ENCODE assay signal across 1 cellular context in the genomic region with DNA sequence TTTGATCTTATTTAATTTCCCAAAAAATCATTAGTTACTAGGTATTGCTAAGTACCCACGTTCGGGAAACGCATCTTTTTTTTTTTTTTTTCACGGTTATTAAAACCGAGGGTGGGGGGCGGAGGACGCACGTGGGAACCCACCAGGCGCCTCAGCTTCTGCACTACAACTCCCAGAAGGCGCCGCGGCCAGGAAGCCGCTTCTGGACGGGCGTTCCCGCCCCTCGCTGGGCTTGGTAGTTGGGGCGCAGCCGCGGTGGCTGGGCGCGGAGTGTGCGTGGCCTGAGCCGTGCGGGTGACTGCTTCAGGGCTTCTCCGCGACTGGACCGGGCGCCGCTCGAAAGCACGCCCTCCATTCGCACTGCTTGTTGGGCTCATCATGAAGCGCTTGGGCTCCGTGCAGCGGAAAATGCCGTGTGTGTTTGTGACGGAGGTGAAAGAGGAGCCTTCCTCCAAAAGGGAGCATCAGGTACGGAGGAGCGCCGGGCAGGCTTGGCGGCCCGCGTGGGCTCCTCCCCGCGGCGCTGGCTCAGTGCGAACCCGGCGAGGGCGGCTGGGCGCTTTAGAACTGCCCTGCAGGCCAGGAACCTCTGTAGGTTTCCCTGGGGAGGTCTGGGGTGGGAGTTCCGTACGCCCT.
TF ChIP-seq lines count a peak whose summit lies in the region.

No MANE protein-coding gene starts in this region.

TF ChIP-seq in K562, 482 proteins besides CTCF, POLR2A, EP300 and RAD21 (continued from another document and continues in another):
- TF ChIP-seq ARHGAP35 (IDR thresholded peaks at IDR 0.05; ENCODE audit: partially characterized antibody) (no peak), NONO (IDR thresholded peaks at IDR 0.05; ENCODE audit: low read depth in 2 of 2, low read length in 1 of 2) (peak; percentile 14 to 49; a peak in 1 of 4 replicates), ZNF316 (IDR thresholded peaks at IDR 0.05) (no peak), ERF (CRISPR knock-in tag; IDR thresholded peaks at IDR 0.05) (no peak), ZNF75A (CRISPR knock-in tag; IDR thresholded peaks at IDR 0.05) (no peak), SFPQ (IDR thresholded peaks at IDR 0.05; ENCODE audit: low read depth, low read length) (no peak), NFXL1 (CRISPR knock-in tag; IDR thresholded peaks at IDR 0.05) (no peak), KLF10 (CRISPR knock-in tag; IDR thresholded peaks at IDR 0.05) (no peak), DDX20 (tag; IDR thresholded peaks at IDR 0.05; ENCODE audit: low read depth) (no peak), SRSF1 (IDR thresholded peaks at IDR 0.05; ENCODE audit: low read depth, low read length) (no peak), ELF1 (tag; IDR thresholded peaks at IDR 0.05) (peak; percentile 74), TCF7 (IDR thresholded peaks at IDR 0.05; ENCODE audit: borderline replicate concordance) (no peak), TOE1 (IDR thresholded peaks at IDR 0.05; ENCODE audit: borderline replicate concordance) (peak; percentile 33; the same call in 1 of the 2 replicates), TOE1 (CRISPR knock-in tag; IDR thresholded peaks at IDR 0.05; ENCODE audit: borderline replicate concordance, low read depth) (no peak), CTBP1 (IDR thresholded peaks at IDR 0.05; ENCODE audit: borderline replicate concordance) (peak; percentile 72; the same call in 1 of the 2 replicates), MNT (conservative IDR thresholded peaks at IDR 0.05) (peak; percentile 90 to 94), SRF (CRISPR knock-in tag; IDR thresholded peaks at IDR 0.05) (peak in 1 of 2 experiments; percentile 23; a peak in 1 of 4 replicates), CLOCK (CRISPR knock-in tag; IDR thresholded peaks at IDR 0.05; ENCODE audit: borderline replicate concordance) (no peak), LCOR (CRISPR knock-in tag; IDR thresholded peaks at IDR 0.05) (0 out of 2 replicates have a peak, but pooled peaks have one; percentile 62), CCAR2 (IDR thresholded peaks at IDR 0.05; ENCODE audit: low read depth, low read length) (no peak), L3MBTL2 (IDR thresholded peaks at IDR 0.05) (peak; percentile 76), SNRNP70 (optimal IDR thresholded peaks at IDR 0.05; ENCODE audit: low read depth, low read length) (no peak), EP400 (IDR thresholded peaks at IDR 0.05) (peak; percentile 86), ATF7 (IDR thresholded peaks at IDR 0.05) (0 out of 2 replicates have a peak, but pooled peaks have one; percentile 30), RBFOX2 (IDR thresholded peaks at IDR 0.05; ENCODE audit: low read depth, low read length) (peak; percentile 97), CXXC5 (CRISPR knock-in tag; IDR thresholded peaks at IDR 0.05) (peak; percentile 88), NRF1 (conservative IDR thresholded peaks at IDR 0.05 in 1 of 2, IDR thresholded peaks at IDR 0.05 in 1 of 2) (peak; percentile 88 to 91), CBX3 (IDR thresholded peaks at IDR 0.05; ENCODE audit: borderline replicate concordance in 1 of 2, low read length in 2 of 2) (peak in 1 of 2 experiments; percentile 34; a peak in 1 of 3 replicates), KDM5B (IDR thresholded peaks at IDR 0.05; ENCODE audit: insufficient replicate concordance, low read depth, low read length) (peak; percentile 84), CREM (IDR thresholded peaks at IDR 0.05; ENCODE audit: low read depth) (peak; percentile 48; the same call in 1 of the 2 replicates), NFRKB (IDR thresholded peaks at IDR 0.05; ENCODE audit: low read depth) (no peak), PCBP1 (IDR thresholded peaks at IDR 0.05; ENCODE audit: low read depth, low read length, poor library complexity, severe bottlenecking) (peak; percentile 36), BHLHE40 (IDR thresholded peaks at IDR 0.05; ENCODE audit: low read length) (peak; percentile 74), FOS (IDR thresholded peaks at IDR 0.05; ENCODE audit: extremely low read depth, insufficient read length) (no peak), ZNF354B (CRISPR knock-in tag; IDR thresholded peaks at IDR 0.05) (no peak)
- TF ChIP-seq, protein P1, sequence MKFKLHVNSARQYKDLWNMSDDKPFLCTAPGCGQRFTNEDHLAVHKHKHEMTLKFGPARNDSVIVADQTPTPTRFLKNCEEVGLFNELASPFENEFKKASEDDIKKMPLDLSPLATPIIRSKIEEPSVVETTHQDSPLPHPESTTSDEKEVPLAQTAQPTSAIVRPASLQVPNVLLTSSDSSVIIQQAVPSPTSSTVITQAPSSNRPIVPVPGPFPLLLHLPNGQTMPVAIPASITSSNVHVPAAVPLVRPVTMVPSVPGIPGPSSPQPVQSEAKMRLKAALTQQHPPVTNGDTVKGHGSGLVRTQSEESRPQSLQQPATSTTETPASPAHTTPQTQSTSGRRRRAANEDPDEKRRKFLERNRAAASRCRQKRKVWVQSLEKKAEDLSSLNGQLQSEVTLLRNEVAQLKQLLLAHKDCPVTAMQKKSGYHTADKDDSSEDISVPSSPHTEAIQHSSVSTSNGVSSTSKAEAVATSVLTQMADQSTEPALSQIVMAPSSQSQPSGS (CRISPR knock-in tag; IDR thresholded peaks at IDR 0.05) = no peak
- TF ChIP-seq, protein P2, sequence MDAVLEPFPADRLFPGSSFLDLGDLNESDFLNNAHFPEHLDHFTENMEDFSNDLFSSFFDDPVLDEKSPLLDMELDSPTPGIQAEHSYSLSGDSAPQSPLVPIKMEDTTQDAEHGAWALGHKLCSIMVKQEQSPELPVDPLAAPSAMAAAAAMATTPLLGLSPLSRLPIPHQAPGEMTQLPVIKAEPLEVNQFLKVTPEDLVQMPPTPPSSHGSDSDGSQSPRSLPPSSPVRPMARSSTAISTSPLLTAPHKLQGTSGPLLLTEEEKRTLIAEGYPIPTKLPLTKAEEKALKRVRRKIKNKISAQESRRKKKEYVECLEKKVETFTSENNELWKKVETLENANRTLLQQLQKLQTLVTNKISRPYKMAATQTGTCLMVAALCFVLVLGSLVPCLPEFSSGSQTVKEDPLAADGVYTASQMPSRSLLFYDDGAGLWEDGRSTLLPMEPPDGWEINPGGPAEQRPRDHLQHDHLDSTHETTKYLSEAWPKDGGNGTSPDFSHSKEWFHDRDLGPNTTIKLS (IDR thresholded peaks at IDR 0.05; ENCODE audit: borderline replicate concordance, low read depth) = peak; percentile 64; the same call in 1 of the 2 replicates
- TF ChIP-seq, protein P3, sequence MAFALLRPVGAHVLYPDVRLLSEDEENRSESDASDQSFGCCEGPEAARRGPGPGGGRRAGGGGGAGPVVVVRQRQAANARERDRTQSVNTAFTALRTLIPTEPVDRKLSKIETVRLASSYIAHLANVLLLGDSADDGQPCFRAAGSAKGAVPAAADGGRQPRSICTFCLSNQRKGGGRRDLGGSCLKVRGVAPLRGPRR (CRISPR knock-in tag; IDR thresholded peaks at IDR 0.05) = no peak
- TF ChIP-seq, protein P4, sequence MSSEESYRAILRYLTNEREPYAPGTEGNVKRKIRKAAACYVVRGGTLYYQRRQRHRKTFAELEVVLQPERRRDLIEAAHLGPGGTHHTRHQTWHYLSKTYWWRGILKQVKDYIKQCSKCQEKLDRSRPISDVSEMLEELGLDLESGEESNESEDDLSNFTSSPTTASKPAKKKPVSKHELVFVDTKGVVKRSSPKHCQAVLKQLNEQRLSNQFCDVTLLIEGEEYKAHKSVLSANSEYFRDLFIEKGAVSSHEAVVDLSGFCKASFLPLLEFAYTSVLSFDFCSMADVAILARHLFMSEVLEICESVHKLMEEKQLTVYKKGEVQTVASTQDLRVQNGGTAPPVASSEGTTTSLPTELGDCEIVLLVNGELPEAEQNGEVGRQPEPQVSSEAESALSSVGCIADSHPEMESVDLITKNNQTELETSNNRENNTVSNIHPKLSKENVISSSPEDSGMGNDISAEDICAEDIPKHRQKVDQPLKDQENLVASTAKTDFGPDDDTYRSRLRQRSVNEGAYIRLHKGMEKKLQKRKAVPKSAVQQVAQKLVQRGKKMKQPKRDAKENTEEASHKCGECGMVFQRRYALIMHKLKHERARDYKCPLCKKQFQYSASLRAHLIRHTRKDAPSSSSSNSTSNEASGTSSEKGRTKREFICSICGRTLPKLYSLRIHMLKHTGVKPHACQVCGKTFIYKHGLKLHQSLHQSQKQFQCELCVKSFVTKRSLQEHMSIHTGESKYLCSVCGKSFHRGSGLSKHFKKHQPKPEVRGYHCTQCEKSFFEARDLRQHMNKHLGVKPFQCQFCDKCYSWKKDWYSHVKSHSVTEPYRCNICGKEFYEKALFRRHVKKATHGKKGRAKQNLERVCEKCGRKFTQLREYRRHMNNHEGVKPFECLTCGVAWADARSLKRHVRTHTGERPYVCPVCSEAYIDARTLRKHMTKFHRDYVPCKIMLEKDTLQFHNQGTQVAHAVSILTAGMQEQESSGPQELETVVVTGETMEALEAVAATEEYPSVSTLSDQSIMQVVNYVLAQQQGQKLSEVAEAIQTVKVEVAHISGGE (CRISPR knock-in tag; IDR thresholded peaks at IDR 0.05) = no peak
- TF ChIP-seq, protein P5, sequence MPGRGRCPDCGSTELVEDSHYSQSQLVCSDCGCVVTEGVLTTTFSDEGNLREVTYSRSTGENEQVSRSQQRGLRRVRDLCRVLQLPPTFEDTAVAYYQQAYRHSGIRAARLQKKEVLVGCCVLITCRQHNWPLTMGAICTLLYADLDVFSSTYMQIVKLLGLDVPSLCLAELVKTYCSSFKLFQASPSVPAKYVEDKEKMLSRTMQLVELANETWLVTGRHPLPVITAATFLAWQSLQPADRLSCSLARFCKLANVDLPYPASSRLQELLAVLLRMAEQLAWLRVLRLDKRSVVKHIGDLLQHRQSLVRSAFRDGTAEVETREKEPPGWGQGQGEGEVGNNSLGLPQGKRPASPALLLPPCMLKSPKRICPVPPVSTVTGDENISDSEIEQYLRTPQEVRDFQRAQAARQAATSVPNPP (IDR thresholded peaks at IDR 0.05; ENCODE audit: borderline replicate concordance, insufficient read depth, insufficient read length) = no peak
- TF ChIP-seq, protein P6, sequence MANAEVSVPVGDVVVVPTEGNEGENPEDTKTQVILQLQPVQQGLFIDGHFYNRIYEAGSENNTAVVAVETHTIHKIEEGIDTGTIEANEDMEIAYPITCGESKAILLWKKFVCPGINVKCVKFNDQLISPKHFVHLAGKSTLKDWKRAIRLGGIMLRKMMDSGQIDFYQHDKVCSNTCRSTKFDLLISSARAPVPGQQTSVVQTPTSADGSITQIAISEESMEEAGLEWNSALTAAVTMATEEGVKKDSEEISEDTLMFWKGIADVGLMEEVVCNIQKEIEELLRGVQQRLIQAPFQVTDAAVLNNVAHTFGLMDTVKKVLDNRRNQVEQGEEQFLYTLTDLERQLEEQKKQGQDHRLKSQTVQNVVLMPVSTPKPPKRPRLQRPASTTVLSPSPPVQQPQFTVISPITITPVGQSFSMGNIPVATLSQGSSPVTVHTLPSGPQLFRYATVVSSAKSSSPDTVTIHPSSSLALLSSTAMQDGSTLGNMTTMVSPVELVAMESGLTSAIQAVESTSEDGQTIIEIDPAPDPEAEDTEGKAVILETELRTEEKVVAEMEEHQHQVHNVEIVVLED (CRISPR knock-in tag; IDR thresholded peaks at IDR 0.05) = peak; percentile 63; the same call in 1 of the 2 replicates
- TF ChIP-seq, protein P7, sequence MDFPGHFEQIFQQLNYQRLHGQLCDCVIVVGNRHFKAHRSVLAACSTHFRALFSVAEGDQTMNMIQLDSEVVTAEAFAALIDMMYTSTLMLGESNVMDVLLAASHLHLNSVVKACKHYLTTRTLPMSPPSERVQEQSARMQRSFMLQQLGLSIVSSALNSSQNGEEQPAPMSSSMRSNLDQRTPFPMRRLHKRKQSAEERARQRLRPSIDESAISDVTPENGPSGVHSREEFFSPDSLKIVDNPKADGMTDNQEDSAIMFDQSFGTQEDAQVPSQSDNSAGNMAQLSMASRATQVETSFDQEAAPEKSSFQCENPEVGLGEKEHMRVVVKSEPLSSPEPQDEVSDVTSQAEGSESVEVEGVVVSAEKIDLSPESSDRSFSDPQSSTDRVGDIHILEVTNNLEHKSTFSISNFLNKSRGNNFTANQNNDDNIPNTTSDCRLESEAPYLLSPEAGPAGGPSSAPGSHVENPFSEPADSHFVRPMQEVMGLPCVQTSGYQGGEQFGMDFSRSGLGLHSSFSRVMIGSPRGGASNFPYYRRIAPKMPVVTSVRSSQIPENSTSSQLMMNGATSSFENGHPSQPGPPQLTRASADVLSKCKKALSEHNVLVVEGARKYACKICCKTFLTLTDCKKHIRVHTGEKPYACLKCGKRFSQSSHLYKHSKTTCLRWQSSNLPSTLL (IDR thresholded peaks at IDR 0.05) = no peak
